11 cellular contexts compared by ENCODE assay signal in the genomic region with DNA sequence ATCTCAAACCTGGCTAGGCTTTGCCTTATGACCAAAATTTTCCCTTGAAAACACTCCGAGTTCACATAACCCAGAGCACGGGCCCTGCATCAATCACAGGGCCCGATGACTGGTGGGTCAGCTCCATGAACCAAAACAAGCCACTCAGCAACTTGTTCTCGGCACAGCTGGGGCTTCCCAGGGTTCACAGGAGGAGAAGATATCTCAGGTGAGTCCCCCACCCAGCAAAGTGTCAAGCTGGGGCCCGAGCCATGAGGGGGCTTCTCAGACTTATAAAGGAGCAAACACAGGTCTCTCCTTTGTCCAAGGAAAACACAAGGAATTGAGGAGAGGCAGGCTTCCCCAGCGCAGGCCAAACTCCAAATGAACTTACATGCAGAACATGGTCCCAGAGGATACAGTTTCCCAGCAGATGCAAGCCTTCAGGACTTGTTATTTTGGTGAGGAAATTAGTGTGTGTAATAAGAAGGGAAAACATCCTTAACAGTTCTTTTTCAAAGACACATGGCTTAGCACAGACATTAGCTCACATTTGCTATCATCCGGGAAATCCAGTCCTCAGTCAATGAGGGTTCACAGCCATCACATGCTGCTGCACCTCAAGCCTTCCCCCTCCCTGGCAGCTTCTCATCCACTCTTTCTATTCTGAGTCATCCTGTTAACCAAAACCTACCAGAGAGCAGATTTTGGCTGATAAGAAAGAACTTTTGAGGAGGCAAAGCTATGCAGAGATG.
DNase-seq lines count a peak whose midpoint lies in the region; ATAC-seq and TF ChIP-seq lines count a peak whose summit lies in the region.
"Had no signal": no experiment of that assay in that cellular context is flagged by ENCODE, and none has a peak within 500 bp of the region (broad histone marks: within the 10 kb centered on the region; RNA-seq: fewer than 3 reads in every experiment).

No MANE protein-coding gene starts in this region.

- H3K27ac ChIP-seq in heart right ventricle: peak overlapping the region; percentile 58 to 84 (median 76)
- H3K27ac ChIP-seq: C4-2B, neutrophil had no signal

- WGBS in heart right ventricle, 2 donors: 55 to 64% methylated on average over 7 of the region's 7 CpGs

- TF ChIP-seq CTCF in astrocyte of the spinal cord (IDR thresholded peaks at IDR 0.05; ENCODE audit: low read depth, low read length): no peak
- no peak for TF ChIP-seq CTCF in heart right ventricle (IDR thresholded peaks at IDR 0.05)

- peak; percentile 80 to 88 (median 84) for ATAC-seq in heart right ventricle
- peak; percentile 94 for ATAC-seq in sciatic nerve
- ATAC-seq in GM21786 (IDR thresholded peaks at IDR 0.05; ENCODE audit: unreplicated experiment): no peak
- no peak for ATAC-seq in GM21529 (IDR thresholded peaks at IDR 0.05; ENCODE audit: unreplicated experiment)

- DNase-seq in ELR (ENCODE audit: low read depth) (peak; percentile 4), astrocyte of the spinal cord (ENCODE audit: low read depth, low spot score) (peak; percentile 43), heart right ventricle (peak; percentile 37 to 71), sciatic nerve (ENCODE audit: low spot score) (peak; percentile 68), COLO829 (ENCODE audit: low spot score) (no peak), iPS-NIHi7 (ENCODE audit: extremely low spot score) (no peak)
- DNase-seq: NCI-H1436 treated with DMSO at 0.1 percent for 48 hours had no signal

- intact Hi-C loops in heart right ventricle (cut with DNase I): loop anchor here in 1 of 10 donors (5.0 to 10.0 kb wide), 2 partner anchors 461 to 653 kb away; no protein-coding TSS in a partner anchor
- intact Hi-C loops in sciatic nerve (cut with DNase I): loop anchor here (10.0 kb wide), 1 partner anchor 61 kb away; no protein-coding TSS in a partner anchor

- H3K36me3 ChIP-seq in heart right ventricle: no peaks in the 10 kb centered on the region
- H3K36me3 ChIP-seq: neutrophil had no signal

- no peaks in the 10 kb centered on the region for H3K9me3 ChIP-seq in heart right ventricle
- H3K9me3 ChIP-seq: neutrophil had no signal

- in situ Hi-C loops in astrocyte of the spinal cord (cut with HindIII; ENCODE audit: low sequenced_read_pairs): no loop called here

- H3K27me3 ChIP-seq in heart right ventricle: no peaks in the 10 kb centered on the region
- H3K27me3 ChIP-seq: neutrophil had no signal

- no peak overlapping the region for H3K4me3 ChIP-seq in astrocyte of the spinal cord (ENCODE audit: low read depth, low read length)
- no peak overlapping the region for H3K4me3 ChIP-seq in heart right ventricle

- H3K4me1 ChIP-seq in heart right ventricle: peaks cover under 1 to 39% (median 15%) of the 10 kb centered on the region in 9 donors

Comparison
In these comparisons a context has a peak if more than half of its experiments do, and no peak if none do; other contexts are left out.
1. DNase-seq: peak in ELR (single experiment), astrocyte of the spinal cord (single experiment), heart right ventricle (2 of 2) and sciatic nerve (single experiment); none in COLO829 (single experiment) and iPS-NIHi7 (single experiment).
2. ATAC-seq: peak in heart right ventricle (8 of 8) and sciatic nerve (single experiment); none in GM21786 (single experiment) and GM21529 (single experiment).